Comparison of ENCODE assay signal across 13 cellular contexts in the genomic region with DNA sequence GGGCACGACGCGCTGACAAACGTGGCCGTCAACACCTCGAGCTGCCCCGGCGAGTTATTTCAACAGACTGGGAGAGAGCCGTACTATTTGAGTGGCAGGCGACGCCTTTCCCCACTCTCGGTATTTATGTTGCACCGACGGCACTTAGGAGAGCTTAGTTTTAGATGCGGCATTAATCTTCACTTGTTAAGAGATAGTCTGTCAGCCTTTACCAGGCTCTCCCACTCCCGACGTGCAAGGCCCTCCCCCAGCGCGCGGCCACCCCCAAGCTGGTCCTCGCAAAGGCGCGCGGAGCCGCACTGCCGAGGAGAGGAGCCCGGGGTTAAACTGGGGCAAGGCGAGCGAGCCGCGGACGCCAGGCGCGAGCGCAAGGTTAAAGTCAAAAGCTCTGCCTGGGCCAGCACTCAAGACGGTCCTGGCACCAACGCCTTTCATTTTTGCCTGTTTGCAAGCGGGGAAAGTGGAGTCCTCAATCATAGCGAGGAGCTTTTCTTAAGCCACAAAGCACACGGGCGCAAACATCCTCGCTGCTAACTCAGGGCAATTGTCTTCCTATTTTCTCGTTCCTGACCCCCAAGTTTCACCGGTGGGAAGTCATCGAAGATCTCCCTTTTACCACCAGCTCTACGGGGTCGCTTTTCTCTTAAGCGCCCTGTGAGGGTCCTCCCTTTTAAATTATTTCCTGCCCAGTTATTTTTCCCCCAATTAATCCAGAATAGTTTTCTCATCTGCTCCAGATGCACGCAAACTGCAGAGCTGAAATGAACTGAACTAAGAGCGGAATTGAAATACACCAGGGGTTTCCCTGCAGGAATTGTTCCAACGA.
DNase-seq lines count a peak whose midpoint lies in the region; ATAC-seq, FAIRE-seq and TF ChIP-seq lines count a peak whose summit lies in the region.
"Had no signal": no experiment of that assay in that cellular context is flagged by ENCODE, and none has a peak within 500 bp of the region (broad histone marks: within the 10 kb centered on the region; RNA-seq: fewer than 3 reads in every experiment).

No MANE protein-coding gene starts in this region.

- CTCF ChIA-PET in endothelial cell of umbilical vein (lab: Charles Lee) = interaction anchor here (0.8 to 2.3 kb wide), 10 partner anchors 9 to 829 kb away, joined by 3 to 8 read pairs (median 4); no protein-coding TSS in a partner anchor

- dilution Hi-C loops in endothelial cell of umbilical vein (cut with MboI; ENCODE audit: extremely low pct_ligation_motif_present, low sequenced_read_pairs) = no loop called here

- peak overlapping the region; percentile 12 for H3K9ac ChIP-seq in endothelial cell of umbilical vein (replicated peaks; ENCODE audit: extremely low read depth, insufficient read depth, low read length)
- H3K9ac ChIP-seq: BLaER1 treated with 17β-estradiol and CSF1 and Interleukin-3, amounts not matched to agents 10 nM and 100 nM had no signal

- H3K79me2 ChIP-seq in endothelial cell of umbilical vein (ENCODE audit: control insufficient read depth, insufficient read depth, low read length) = no peaks in the 10 kb centered on the region

- peak; percentile 24 for FAIRE-seq in endothelial cell of umbilical vein (lab: Jason Lieb, UNC)

- ATAC-seq in activated naive CD8-positive, alpha-beta T cell treated with anti-CD3 and anti-CD28 coated beads, Interleukin-2, amount 10 ng/mL, durations not matched to agents 7 days and 5 days (ENCODE audit: low read depth) = no peak
- ATAC-seq in HG03095 (IDR thresholded peaks at IDR 0.05; ENCODE audit: unreplicated experiment) (no peak), GM18907 (IDR thresholded peaks at IDR 0.05; ENCODE audit: unreplicated experiment) (no peak)
- ATAC-seq: natural killer cell treated with Interleukin-12 subunit alpha and Interleukin-12 subunit beta and Interleukin-15 and Interleukin-18, amount 100 ng/mL, for 72 hours; stimulated activated naive CD8-positive, alpha-beta T cell treated with anti-CD3 and anti-CD28 coated beads, Interleukin-15, amount 100 ng/mL, for 72 hours had no signal

- peak overlapping the region; percentile 95 for H2AFZ ChIP-seq in endothelial cell of umbilical vein (ENCODE audit: low read depth, low read length)

- no peaks in the 10 kb centered on the region for H4K20me1 ChIP-seq in endothelial cell of umbilical vein (replicated peaks; ENCODE audit: control insufficient read depth, extremely low read depth, insufficient read depth, low read length)

- H3K9me3 ChIP-seq in endothelial cell of umbilical vein (replicated peaks; ENCODE audit: control insufficient read depth, insufficient read depth, low read length) = no peaks in the 10 kb centered on the region

- H3K27me3 ChIP-seq in endothelial cell of umbilical vein (ENCODE audit: control insufficient read depth in 2 of 2, insufficient read depth in 2 of 2, low read length in 2 of 2) = peaks cover 8 to 16% of the 10 kb centered on the region in 2 experiments

- H3K9me1 ChIP-seq in endothelial cell of umbilical vein (replicated peaks; ENCODE audit: control insufficient read depth, extremely low read depth, insufficient read depth, low read length) = no peaks in the 10 kb centered on the region

- no peaks in the 10 kb centered on the region for H3K36me3 Mint-ChIP-seq in activated naive CD8-positive, alpha-beta T cell treated with anti-CD3 and anti-CD28 coated beads, Interleukin-2, amount 10 ng/mL, durations not matched to agents 7 days and 5 days
- H3K36me3 Mint-ChIP-seq in activated naive CD8-positive, alpha-beta T cell treated with anti-CD3 and anti-CD28 coated beads for 36 hours = no peaks in the 10 kb centered on the region
- H3K36me3 Mint-ChIP-seq: natural killer cell treated with Interleukin-12 subunit alpha and Interleukin-12 subunit beta and Interleukin-15 and Interleukin-18, amount 100 ng/mL, for 72 hours had no signal

- POLR2A ChIA-PET in activated naive CD8-positive, alpha-beta T cell treated with anti-CD3 and anti-CD28 coated beads, Interleukin-2, amount 10 ng/mL, durations not matched to agents 7 days and 5 days (lab: Charles Lee) = interaction anchor here (0.8 kb wide), 1 partner anchor 59 kb away, joined by 3 read pairs; no protein-coding TSS in a partner anchor
- POLR2A ChIA-PET in endothelial cell of umbilical vein (lab: Charles Lee) = interaction anchor here (0.6 kb wide), 1 partner anchor 542 kb away, joined by 3 read pairs; no protein-coding TSS in a partner anchor

- peak overlapping the region; percentile 23 to 44 (median 29) for H3K4me3 ChIP-seq in endothelial cell of umbilical vein (replicated peaks in 1 of 3; ENCODE audit: insufficient read depth in 1 of 3, low read depth in 1 of 3, low read length in 3 of 3)
- H3K4me3 ChIP-seq in urinary bladder (ENCODE audit: low read depth, low read length) = peak overlapping the region; percentile 19
- H3K4me3 ChIP-seq: BLaER1 treated with 17β-estradiol and CSF1 and Interleukin-3, amounts not matched to agents 10 nM and 100 nM had no signal

- intact Hi-C loops in endothelial cell of umbilical vein (cut with micrococcal nuclease) = loop anchor here (2.0 kb wide), 1 partner anchor 60 kb away; no protein-coding TSS in a partner anchor

- no peak for TF ChIP-seq POLR2A in endothelial cell of umbilical vein (IDR thresholded peaks at IDR 0.05; ENCODE audit: low read depth, low read length)

- H3K4me2 ChIP-seq in endothelial cell of umbilical vein (ENCODE audit: insufficient read depth, low read length) = peak overlapping the region; percentile 38
- H3K4me2 ChIP-seq: BLaER1 treated with 17β-estradiol and CSF1 and Interleukin-3, amounts not matched to agents 10 nM and 100 nM had no signal

- BruUV-seq in endothelial cell of umbilical vein (replicated peaks; lab: Mats Ljungman, UMichigan) = no TSS peak

- H3K27ac ChIP-seq in endothelial cell of umbilical vein (ENCODE audit: insufficient read depth, low read depth, low read length) (no peak overlapping the region), urinary bladder (ENCODE audit: low read depth) (no peak overlapping the region)
- H3K27ac ChIP-seq: BLaER1 treated with 17β-estradiol and CSF1 and Interleukin-3, amounts not matched to agents 10 nM and 100 nM; WERI-Rb-1 had no signal

- H3K36me3 ChIP-seq in endothelial cell of umbilical vein (ENCODE audit: control insufficient read depth in 2 of 2, extremely low read depth in 1 of 2, insufficient read depth in 2 of 2, low read length in 2 of 2) (no peaks in the 10 kb centered on the region), urinary bladder (ENCODE audit: insufficient read depth) (no peaks in the 10 kb centered on the region)
- H3K36me3 ChIP-seq: BLaER1 treated with 17β-estradiol and CSF1 and Interleukin-3, amounts not matched to agents 10 nM and 100 nM; WERI-Rb-1 had no signal

- peak overlapping the region; percentile 48 for H3K27ac Mint-ChIP-seq in activated naive CD8-positive, alpha-beta T cell treated with anti-CD3 and anti-CD28 coated beads, Interleukin-2, amount 10 ng/mL, durations not matched to agents 7 days and 5 days
- H3K27ac Mint-ChIP-seq in activated naive CD8-positive, alpha-beta T cell treated with anti-CD3 and anti-CD28 coated beads for 36 hours = no peak overlapping the region
- H3K27ac Mint-ChIP-seq: natural killer cell treated with Interleukin-12 subunit alpha and Interleukin-12 subunit beta and Interleukin-15 and Interleukin-18, amount 100 ng/mL, for 72 hours had no signal

- no peaks in the 10 kb centered on the region for H3K9me3 Mint-ChIP-seq in activated naive CD8-positive, alpha-beta T cell treated with anti-CD3 and anti-CD28 coated beads, Interleukin-2, amount 10 ng/mL, durations not matched to agents 7 days and 5 days
- peaks cover 2% of the 10 kb centered on the region for H3K9me3 Mint-ChIP-seq in activated naive CD8-positive, alpha-beta T cell treated with anti-CD3 and anti-CD28 coated beads for 36 hours
- H3K9me3 Mint-ChIP-seq: natural killer cell treated with Interleukin-12 subunit alpha and Interleukin-12 subunit beta and Interleukin-15 and Interleukin-18, amount 100 ng/mL, for 72 hours; stimulated activated naive CD8-positive, alpha-beta T cell treated with anti-CD3 and anti-CD28 coated beads, Interleukin-15, amount 100 ng/mL, for 72 hours had no signal

- 2% methylated on average over 51 of the region's 51 CpGs for WGBS in urinary bladder

- no peak for TF ChIP-seq CTCF in endothelial cell of umbilical vein (IDR thresholded peaks at IDR 0.05; ENCODE audit: extremely low read depth in 1 of 2, insufficient read depth in 1 of 2, low read depth in 1 of 2, low read length in 2 of 2)

- H3K4me3 Mint-ChIP-seq in activated naive CD8-positive, alpha-beta T cell treated with anti-CD3 and anti-CD28 coated beads, Interleukin-2, amount 10 ng/mL, durations not matched to agents 7 days and 5 days = no peak overlapping the region
- no peak overlapping the region for H3K4me3 Mint-ChIP-seq in activated naive CD8-positive, alpha-beta T cell treated with anti-CD3 and anti-CD28 coated beads for 36 hours
- H3K4me3 Mint-ChIP-seq: natural killer cell treated with Interleukin-12 subunit alpha and Interleukin-12 subunit beta and Interleukin-15 and Interleukin-18, amount 100 ng/mL, for 72 hours; stimulated activated naive CD8-positive, alpha-beta T cell treated with anti-CD3 and anti-CD28 coated beads, Interleukin-15, amount 100 ng/mL, for 72 hours had no signal

- peaks cover 2% of the 10 kb centered on the region for H3K4me1 Mint-ChIP-seq in activated naive CD8-positive, alpha-beta T cell treated with anti-CD3 and anti-CD28 coated beads, Interleukin-2, amount 10 ng/mL, durations not matched to agents 7 days and 5 days
- H3K4me1 Mint-ChIP-seq in activated naive CD8-positive, alpha-beta T cell treated with anti-CD3 and anti-CD28 coated beads for 36 hours = no peaks in the 10 kb centered on the region

- H3K27me3 Mint-ChIP-seq in activated naive CD8-positive, alpha-beta T cell treated with anti-CD3 and anti-CD28 coated beads, Interleukin-2, amount 10 ng/mL, durations not matched to agents 7 days and 5 days = peaks cover 80% of the 10 kb centered on the region
- H3K27me3 Mint-ChIP-seq in activated naive CD8-positive, alpha-beta T cell treated with anti-CD3 and anti-CD28 coated beads for 36 hours = peaks cover 92% of the 10 kb centered on the region

- H3K4me1 ChIP-seq in endothelial cell of umbilical vein (ENCODE audit: control insufficient read depth, extremely low read depth, insufficient read depth, low read length) = peaks cover 21% of the 10 kb centered on the region
- H3K4me1 ChIP-seq in urinary bladder (ENCODE audit: insufficient read depth) = no peaks in the 10 kb centered on the region
- H3K4me1 ChIP-seq: BLaER1 treated with 17β-estradiol and CSF1 and Interleukin-3, amounts not matched to agents 10 nM and 100 nM had no signal

- peak; percentile 29 for DNase-seq in activated naive CD8-positive, alpha-beta T cell treated with anti-CD3 and anti-CD28 coated beads, Interleukin-2, amount 10 ng/mL, durations not matched to agents 7 days and 5 days
- DNase-seq in activated naive CD8-positive, alpha-beta T cell treated with anti-CD3 and anti-CD28 coated beads for 36 hours = no peak
- DNase-seq in endothelial cell of umbilical vein (ENCODE audit: low read depth, low spot score) (peak; percentile 47), lung microvascular endothelial cell (ENCODE audit: low read depth in 2 of 2) (peak; percentile 19 to 27), SW 1271 (lab: John Stamatoyannopoulos, UW) (no peak)
- DNase-seq: central memory CD4-positive, alpha-beta T cell; stimulated activated naive CD8-positive, alpha-beta T cell treated with anti-CD3 and anti-CD28 coated beads, Interleukin-15, amount 100 ng/mL, for 72 hours; WERI-Rb-1 had no signal

Comparison
In these comparisons a context has a peak if more than half of its experiments do, and no peak if none do; other contexts are left out.
1. DNase-seq: peak in activated naive CD8-positive, alpha-beta T cell treated with anti-CD3 and anti-CD28 coated beads, Interleukin-2, amount 10 ng/mL, durations not matched to agents 7 days and 5 days (single experiment), endothelial cell of umbilical vein (single experiment) and lung microvascular endothelial cell (2 of 2); none in activated naive CD8-positive, alpha-beta T cell treated with anti-CD3 and anti-CD28 coated beads for 36 hours (single experiment) and SW 1271 (0 of 2).